Comparison of ENCODE assay signal across 14 cellular contexts in the genomic region with DNA sequence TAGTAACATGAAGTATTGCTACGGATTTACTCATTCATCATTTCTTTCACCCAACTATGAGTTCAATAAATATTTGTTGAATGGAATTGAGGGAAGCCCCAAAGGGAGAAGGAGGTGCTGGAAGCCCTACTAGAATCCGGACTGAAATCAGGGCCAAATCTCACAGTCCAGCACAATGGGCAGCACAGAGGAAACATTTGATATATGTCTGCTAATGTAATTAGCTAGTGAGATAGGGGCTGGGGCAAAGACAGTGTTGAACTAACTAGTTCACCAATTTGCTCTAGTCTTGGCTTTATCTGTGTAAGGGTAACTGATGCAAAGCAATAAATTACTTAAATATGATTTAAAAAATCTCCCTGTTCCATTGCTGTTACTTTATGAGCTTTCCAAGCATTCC. TPM values are rescaled to one million over a fixed set of nuclear protein-coding genes. Genes with fewer than 3 reads are reported as not detected.
DNase-seq lines count a peak whose midpoint lies in the region; ATAC-seq and TF ChIP-seq lines count a peak whose summit lies in the region.
"Had no signal": no experiment of that assay in that cellular context is flagged by ENCODE, and none has a peak within 500 bp of the region (broad histone marks: within the 10 kb centered on the region; RNA-seq: fewer than 3 reads in every experiment).

No MANE protein-coding gene starts in this region.

- H3K4me1 Mint-ChIP-seq in stimulated activated memory B cell treated with anti-CD40 and anti-IgM and Interleukin-4, amounts not matched to agents 10 μg/mL and 1 μg/mL and 100 μg/mL, for 72 hours = peaks cover 39% of the 10 kb centered on the region

- H3K27me3 Mint-ChIP-seq in stimulated activated memory B cell treated with anti-CD40 and anti-IgM and Interleukin-4, amounts not matched to agents 10 μg/mL and 1 μg/mL and 100 μg/mL, for 72 hours = no peaks in the 10 kb centered on the region

- H3K9me3 Mint-ChIP-seq in stimulated activated memory B cell treated with anti-CD40 and anti-IgM and Interleukin-4, amounts not matched to agents 10 μg/mL and 1 μg/mL and 100 μg/mL, for 72 hours = no peaks in the 10 kb centered on the region
- H3K9me3 Mint-ChIP-seq: CD4-positive, alpha-beta T cell; H9 had no signal

- CTCF ChIA-PET in PC-9 (lab: Charles Lee) = no interaction called here

- H3K9ac ChIP-seq in BLaER1 treated with 17β-estradiol and CSF1 and Interleukin-3, amounts not matched to agents 10 nM and 100 nM = peak overlapping the region in 4 of 11 experiments; percentile 79 to 87 (median 82); a peak in 4 of 22 replicates
- H3K9ac ChIP-seq in Karpas-422 (ENCODE audit: low read length) = no peak overlapping the region

- H3K27me3 ChIP-seq in BLaER1 treated with 17β-estradiol and CSF1 and Interleukin-3, amounts not matched to agents 10 nM and 100 nM = no peaks in the 10 kb centered on the region
- H3K27me3 ChIP-seq in Karpas-422 (ENCODE audit: low read length) (no peaks in the 10 kb centered on the region), PC-9 (ENCODE audit: insufficient read depth, low read depth) (no peaks in the 10 kb centered on the region), tibial artery (no peaks in the 10 kb centered on the region)

- H3K27ac ChIP-seq in BLaER1 treated with 17β-estradiol and CSF1 and Interleukin-3, amounts not matched to agents 10 nM and 100 nM = peak overlapping the region in 9 of 11 experiments; percentile 81 to 97 (median 89); a peak in 13 of 22 replicates
- no peak overlapping the region for H3K27ac ChIP-seq in Karpas-422 (ENCODE audit: low read length)
- peak overlapping the region; percentile 84 for H3K27ac ChIP-seq in PC-9
- H3K27ac ChIP-seq in tibial artery = no peak overlapping the region

- intact Hi-C loops in PC-9 (cut with micrococcal nuclease; ENCODE audit: unreplicated experiment) (no loop called here), tibial artery (cut with DNase I; ENCODE audit: low total_unique reads) (no loop called here)

- no peaks in the 10 kb centered on the region for H3K36me3 Mint-ChIP-seq in stimulated activated memory B cell treated with anti-CD40 and anti-IgM and Interleukin-4, amounts not matched to agents 10 μg/mL and 1 μg/mL and 100 μg/mL, for 72 hours

- 0 out of 22 replicates have a peak, but pooled peaks cover 0 to 6% (median 0%) of the 10 kb centered on the region in 11 experiments for H3K36me3 ChIP-seq in BLaER1 treated with 17β-estradiol and CSF1 and Interleukin-3, amounts not matched to agents 10 nM and 100 nM
- no peaks in the 10 kb centered on the region for H3K36me3 ChIP-seq in Karpas-422 (ENCODE audit: insufficient read depth, low read length)
- H3K36me3 ChIP-seq in PC-9 (ENCODE audit: low read depth) = 0 out of 2 replicates have a peak, but pooled peaks cover 5% of the 10 kb centered on the region
- H3K36me3 ChIP-seq in tibial artery = no peaks in the 10 kb centered on the region

- DNase-seq in Karpas-422 (no peak), PC-9 (no peak), tibial artery (no peak)
- DNase-seq: ACHN; C1 segment of cervical spinal cord; CD4-positive, alpha-beta T cell; DMS79; EL; GOT3; H9 had no signal

- H3K4me2 ChIP-seq in BLaER1 treated with 17β-estradiol and CSF1 and Interleukin-3, amounts not matched to agents 10 nM and 100 nM = peak overlapping the region in 6 of 11 experiments; percentile 80 to 95 (median 90); a peak in 10 of 22 replicates
- peak overlapping the region; percentile 97 for H3K4me2 ChIP-seq in Karpas-422 (ENCODE audit: low read depth, low read length, poor library complexity, severe bottlenecking)
- peak overlapping the region; percentile 85 for H3K4me2 ChIP-seq in PC-9

- POLR2A ChIA-PET in PC-9 (lab: Charles Lee; ENCODE audit: unreplicated experiment) = interaction anchor here (0.7 to 0.9 kb wide), 2 partner anchors 26 to 49 kb away, joined by 3 to 7 read pairs; partner anchors contain the start of gene SLC30A1

- H3K4me3 Mint-ChIP-seq in stimulated activated memory B cell treated with anti-CD40 and anti-IgM and Interleukin-4, amounts not matched to agents 10 μg/mL and 1 μg/mL and 100 μg/mL, for 72 hours = no peak overlapping the region
- H3K4me3 Mint-ChIP-seq: H9 had no signal

- H3F3A ChIP-seq in PC-9 (ENCODE audit: insufficient read depth, low read depth) = peaks cover 45% of the 10 kb centered on the region

- H2AFZ ChIP-seq in Karpas-422 (ENCODE audit: low read length) (no peak overlapping the region), PC-9 (no peak overlapping the region)

- H3K27ac Mint-ChIP-seq in stimulated activated memory B cell treated with anti-CD40 and anti-IgM and Interleukin-4, amounts not matched to agents 10 μg/mL and 1 μg/mL and 100 μg/mL, for 72 hours = peak overlapping the region; percentile 97
- H3K27ac Mint-ChIP-seq: CD4-positive, alpha-beta T cell had no signal

- TF ChIP-seq CTCF in PC-9 (conservative IDR thresholded peaks at IDR 0.05) = no peak
- no peak for TF ChIP-seq CTCF in tibial artery (IDR thresholded peaks at IDR 0.05)

- no peaks in the 10 kb centered on the region for H3K9me2 ChIP-seq in Karpas-422 (replicated peaks; ENCODE audit: insufficient read depth, low read length)
- no peaks in the 10 kb centered on the region for H3K9me2 ChIP-seq in PC-9 (ENCODE audit: insufficient read depth)

- H3K4me3 ChIP-seq in BLaER1 treated with 17β-estradiol and CSF1 and Interleukin-3, amounts not matched to agents 10 nM and 100 nM = peak overlapping the region in 3 of 10 experiments; percentile 53 to 55 (median 55); a peak in 6 of 20 replicates
- H3K4me3 ChIP-seq in Karpas-422 (ENCODE audit: low read length) (no peak overlapping the region), PC-9 (peak overlapping the region; percentile 62), tibial artery (no peak overlapping the region)

- 0 out of 22 replicates have a peak, but pooled peaks cover 0 to 5% (median 0%) of the 10 kb centered on the region in 11 experiments for H3K9me3 ChIP-seq in BLaER1 treated with 17β-estradiol and CSF1 and Interleukin-3, amounts not matched to agents 10 nM and 100 nM (replicated peaks in 1 of 11)
- H3K9me3 ChIP-seq in Karpas-422 (ENCODE audit: low read length) = no peaks in the 10 kb centered on the region
- no peaks in the 10 kb centered on the region for H3K9me3 ChIP-seq in PC-9 (ENCODE audit: insufficient read depth, low read depth)
- H3K9me3 ChIP-seq in tibial artery = no peaks in the 10 kb centered on the region

- no peak for ATAC-seq in stimulated activated memory B cell treated with anti-CD40 and anti-IgM and Interleukin-4, amounts not matched to agents 10 μg/mL and 1 μg/mL and 100 μg/mL, for 72 hours
- ATAC-seq in HG03108 (IDR thresholded peaks at IDR 0.05; ENCODE audit: unreplicated experiment) (no peak), HG03159 (IDR thresholded peaks at IDR 0.05; ENCODE audit: unreplicated experiment) (no peak)

- H3K4me1 ChIP-seq in BLaER1 treated with 17β-estradiol and CSF1 and Interleukin-3, amounts not matched to agents 10 nM and 100 nM = peaks cover 15 to 97% (median 63%) of the 10 kb centered on the region in 10 experiments; a peak in 19 of 20 replicates
- H3K4me1 ChIP-seq in Karpas-422 (ENCODE audit: low read length) (peaks cover 20% of the 10 kb centered on the region), PC-9 (replicated peaks; ENCODE audit: insufficient read depth) (peaks cover 56% of the 10 kb centered on the region), tibial artery (peaks cover 0 to 8% (median 0%) of the 10 kb centered on the region in 4 donors)

- no TSS peak for BruUV-seq in PC-9 (replicated peaks; lab: Mats Ljungman, UMichigan)

- no peaks in the 10 kb centered on the region for H3K79me2 ChIP-seq in Karpas-422 (ENCODE audit: low read length)
- H3K79me2 ChIP-seq in PC-9 (ENCODE audit: low read depth) = peaks cover 42% of the 10 kb centered on the region

- H4K20me1 ChIP-seq in BLaER1 treated with 17β-estradiol and CSF1 and Interleukin-3, amounts not matched to agents 10 nM and 100 nM = no peaks in the 10 kb centered on the region
- no peaks in the 10 kb centered on the region for H4K20me1 ChIP-seq in Karpas-422 (ENCODE audit: insufficient read depth, low read depth, low read length)
- H4K20me1 ChIP-seq in PC-9 (ENCODE audit: insufficient read depth) = no peaks in the 10 kb centered on the region

RNA-seq across cellular contexts. Expression of gene SLC30A1, which starts 26.1 kb away (rescaled TPM):
- total RNA-seq in Karpas-422 (2014; rRNA removed; shearing (Covaris generic); ENCODE audit: low replicate concordance) = 8.0 and 16.7 TPM in 2 replicates
- total RNA-seq in PC-9 (2021) = 26.8 and 27.6 TPM in 2 replicates

Comparison
In these comparisons a context has a peak if more than half of its experiments do, and no peak if none do; other contexts are left out.
1. H3K27ac ChIP-seq: peak in BLaER1 treated with 17β-estradiol and CSF1 and Interleukin-3, amounts not matched to agents 10 nM and 100 nM (9 of 11) and PC-9 (single experiment); none in Karpas-422 (single experiment) and tibial artery (0 of 2).
2. Peak in every context shown above with its lines, with median percentiles within 50 percentile points of each other: H3K4me2 ChIP-seq.